Comparison of ENCODE assay signal across 23 cellular contexts in genomic region chr1:117676615-117677130, GRCh38.
DNase-seq lines count a peak whose midpoint lies in the region; ATAC-seq and TF ChIP-seq lines count a peak whose summit lies in the region.
"Had no signal": no experiment of that assay in that cellular context is flagged by ENCODE, and none has a peak within 500 bp of the region (broad histone marks: within the 10 kb centered on the region; RNA-seq: fewer than 3 reads in every experiment).

No MANE protein-coding gene starts in this region.

- no peaks in the 10 kb centered on the region for H4K20me1 ChIP-seq in MM.1S (ENCODE audit: insufficient read depth, low read length)

- 43 to 55% methylated on average over 7 of the region's 7 CpGs for WGBS in heart right ventricle, 2 donors
- 49% methylated on average over 7 of the region's 7 CpGs for WGBS in right cardiac atrium

- TF ChIP-seq CTCF in heart right ventricle (IDR thresholded peaks at IDR 0.05): no peak
- TF ChIP-seq CTCF in MM.1S (IDR thresholded peaks at IDR 0.05; ENCODE audit: low read length): no peak
- TF ChIP-seq CTCF in thoracic aorta (IDR thresholded peaks at IDR 0.05): no peak

- H3K9me3 ChIP-seq in heart right ventricle (no peaks in the 10 kb centered on the region), MM.1S (replicated peaks; ENCODE audit: insufficient read depth, low read length) (no peaks in the 10 kb centered on the region), right cardiac atrium (ENCODE audit: control insufficient read depth, low read length) (no peaks in the 10 kb centered on the region), thoracic aorta (no peaks in the 10 kb centered on the region)
- H3K9me3 ChIP-seq in CD4-positive, alpha-beta memory T cell (ENCODE audit: control insufficient read depth in 1 of 2, low read length in 2 of 2): no peaks in the 10 kb centered on the region

- H3K27me3 ChIP-seq in heart right ventricle: no peaks in the 10 kb centered on the region
- H3K27me3 ChIP-seq in MM.1S (replicated peaks; ENCODE audit: insufficient read depth, low read length): no peaks in the 10 kb centered on the region
- H3K27me3 ChIP-seq in right cardiac atrium (ENCODE audit: control insufficient read depth, insufficient read depth): no peaks in the 10 kb centered on the region
- no peaks in the 10 kb centered on the region for H3K27me3 ChIP-seq in thoracic aorta (replicated peaks; ENCODE audit: insufficient read depth)
- no peaks in the 10 kb centered on the region for H3K27me3 ChIP-seq in CD4-positive, alpha-beta memory T cell (ENCODE audit: insufficient read depth, low read length)
- H3K27me3 ChIP-seq: brain microvascular endothelial cell had no signal

- H2AFZ ChIP-seq in MM.1S (ENCODE audit: low read length): no peak overlapping the region

- H3K4me2 ChIP-seq in MM.1S (ENCODE audit: low read depth, low read length): no peak overlapping the region; the same call in 1 of the 2 replicates

- H3F3A ChIP-seq in MM.1S (ENCODE audit: insufficient read depth, low read length): peaks cover 30% of the 10 kb centered on the region

- DNase-seq in heart right ventricle (no peak), Right ventricle myocardium superior (no peak), MM.1S (no peak), right cardiac atrium (peak in 1 of 3 donors; percentile 63), thoracic aorta (ENCODE audit: low spot score) (no peak), epidermal melanocyte (ENCODE audit: insufficient read length, low spot score) (no peak)
- DNase-seq in CD4-positive, alpha-beta memory T cell: no peak
- DNase-seq: activated CD4-positive, alpha-beta T cell treated with anti-CD3 and anti-CD28 coated beads, Interleukin-2, amount 10 ng/mL, durations not matched to agents 24 days and 14 days; activated naive CD4-positive, alpha-beta T cell treated with anti-CD3 and anti-CD28 coated beads, Interleukin-2, amount 10 ng/mL, durations not matched to agents 7 days and 5 days; brain microvascular endothelial cell; DMS79 treated with DMSO at 0.1 percent for 48 hours; effector CD4-positive, alpha-beta T cell; GF-D8; KG1; NCI-H1436; NCI-H2107; NCI-H510A; small intestine; trophoblast cell had no signal

- H3K79me2 ChIP-seq in MM.1S (ENCODE audit: low read length): peaks cover 50% of the 10 kb centered on the region

- H3K4me3 ChIP-seq in heart right ventricle: no peak overlapping the region
- no peak overlapping the region for H3K4me3 ChIP-seq in MM.1S (ENCODE audit: low read length)
- no peak overlapping the region for H3K4me3 ChIP-seq in right cardiac atrium (ENCODE audit: low read length)
- H3K4me3 ChIP-seq in thoracic aorta: no peak overlapping the region
- no peak overlapping the region for H3K4me3 ChIP-seq in CD4-positive, alpha-beta memory T cell (ENCODE audit: low read length in 2 of 2)

- ATAC-seq in heart right ventricle (no peak), Right ventricle myocardium superior (ENCODE audit: poor library complexity) (no peak), right cardiac atrium (no peak), thoracic aorta (ENCODE audit: insufficient number of reproducible peaks, low FRiP score, low read depth) (no peak), GM18511 (IDR thresholded peaks at IDR 0.05; ENCODE audit: unreplicated experiment) (no peak)
- ATAC-seq: left lobe of liver had no signal

- H3K36me3 Mint-ChIP-seq in CD4-positive, alpha-beta memory T cell: no peaks in the 10 kb centered on the region
- H3K36me3 Mint-ChIP-seq: activated naive CD4-positive, alpha-beta T cell treated with anti-CD3 and anti-CD28 coated beads, Interleukin-2, amount 10 ng/mL, durations not matched to agents 7 days and 5 days had no signal

- no peaks in the 10 kb centered on the region for H3K36me3 ChIP-seq in heart right ventricle
- H3K36me3 ChIP-seq in MM.1S (replicated peaks; ENCODE audit: insufficient read depth, low read length): no peaks in the 10 kb centered on the region
- no peaks in the 10 kb centered on the region for H3K36me3 ChIP-seq in thoracic aorta
- H3K36me3 ChIP-seq in CD4-positive, alpha-beta memory T cell (ENCODE audit: insufficient read depth, low read length): no peaks in the 10 kb centered on the region
- H3K36me3 ChIP-seq: brain microvascular endothelial cell had no signal

- H3K27ac Mint-ChIP-seq in CD4-positive, alpha-beta memory T cell: peak overlapping the region in 1 of 7 donors; percentile 60
- H3K27ac Mint-ChIP-seq: activated CD4-positive, alpha-beta T cell treated with anti-CD3 and anti-CD28 coated beads, Interleukin-2, amount 10 ng/mL, durations not matched to agents 24 days and 14 days; activated naive CD4-positive, alpha-beta T cell treated with anti-CD3 and anti-CD28 coated beads, Interleukin-2, amount 10 ng/mL, durations not matched to agents 7 days and 5 days; T-helper 2 cell treated with Interferon-gamma antibody and Interleukin-4, amounts not matched to agents 5 μg/mL and 100 μg/mL, for 36 hours had no signal

- CTCF ChIA-PET in CD4-positive, alpha-beta memory T cell (lab: Charles Lee; ENCODE audit: partially characterized antibody): interaction anchor here (0.8 to 19.1 kb wide), 11 partner anchors 12 to 319 kb away, joined by 3 to 278 read pairs (median 22); partner anchors contain the start of gene TENT5C

- H3K27me3 Mint-ChIP-seq in CD4-positive, alpha-beta memory T cell: peaks cover 0 to 2% of the 10 kb centered on the region in 2 donors

- H3K9me3 Mint-ChIP-seq in CD4-positive, alpha-beta memory T cell: no peaks in the 10 kb centered on the region
- H3K9me3 Mint-ChIP-seq: activated CD4-positive, alpha-beta T cell treated with anti-CD3 and anti-CD28 coated beads, Interleukin-2, amount 10 ng/mL, durations not matched to agents 24 days and 14 days; activated naive CD4-positive, alpha-beta T cell treated with anti-CD3 and anti-CD28 coated beads, Interleukin-2, amount 10 ng/mL, durations not matched to agents 7 days and 5 days; T-helper 2 cell treated with Interferon-gamma antibody and Interleukin-4, amounts not matched to agents 5 μg/mL and 100 μg/mL, for 36 hours had no signal

- no peak overlapping the region for H3K4me3 Mint-ChIP-seq in CD4-positive, alpha-beta memory T cell
- H3K4me3 Mint-ChIP-seq: activated CD4-positive, alpha-beta T cell treated with anti-CD3 and anti-CD28 coated beads, Interleukin-2, amount 10 ng/mL, durations not matched to agents 24 days and 14 days; activated naive CD4-positive, alpha-beta T cell treated with anti-CD3 and anti-CD28 coated beads, Interleukin-2, amount 10 ng/mL, durations not matched to agents 7 days and 5 days; T-helper 2 cell treated with Interferon-gamma antibody and Interleukin-4, amounts not matched to agents 5 μg/mL and 100 μg/mL, for 36 hours had no signal

- POLR2A ChIA-PET in CD4-positive, alpha-beta memory T cell (lab: Charles Lee; ENCODE audit: partially characterized antibody): interaction anchor here (0.7 kb wide), 1 partner anchor 144 kb away, joined by 3 read pairs; no protein-coding TSS in a partner anchor

- intact Hi-C loops in heart right ventricle (cut with DNase I) (loop anchor here in 3 of 10 donors (5.0 kb wide), 1 partner anchor 69 kb away; the partner anchor contains the start of gene TENT5C (in 3 of the 3)), Right ventricle myocardium superior (cut with DNase I) (loop anchor here (10.0 kb wide), 1 partner anchor 78 kb away; no protein-coding TSS in a partner anchor), right cardiac atrium (cut with DNase I) (loop anchor here in 3 of 4 donors (5.0 to 10.0 kb wide), 4 partner anchors 62 to 142 kb away; partner anchors contain the start of gene TENT5C (in 2 of the 3))
- intact Hi-C loops in CD4-positive, alpha-beta memory T cell (cut with micrococcal nuclease): no loop called here

- H3K27ac ChIP-seq in heart right ventricle (peak overlapping the region in 9 of 10 donors; percentile 35 to 88 (median 64)), MM.1S (ENCODE audit: low read length) (peak overlapping the region; percentile 100; the same call in 1 of the 2 replicates), right cardiac atrium (ENCODE audit: low read length) (peak overlapping the region; percentile 93), thoracic aorta (peak overlapping the region; percentile 37 to 76)
- no peak overlapping the region for H3K27ac ChIP-seq in CD4-positive, alpha-beta memory T cell (ENCODE audit: low read depth, low read length)
- H3K27ac ChIP-seq: brain microvascular endothelial cell, epithelial cell of prostate had no signal

- no peaks in the 10 kb centered on the region for H3K9me2 ChIP-seq in MM.1S (replicated peaks; ENCODE audit: insufficient read depth, low read length)

- peaks cover 17 to 79% (median 34%) of the 10 kb centered on the region in 9 donors for H3K4me1 ChIP-seq in heart right ventricle
- peaks cover 48% of the 10 kb centered on the region for H3K4me1 ChIP-seq in MM.1S (ENCODE audit: low read length)
- peaks cover 4% of the 10 kb centered on the region for H3K4me1 ChIP-seq in right cardiac atrium (ENCODE audit: control insufficient read depth, insufficient read depth, low read length)
- peaks cover 19 to 84% of the 10 kb centered on the region in 2 donors for H3K4me1 ChIP-seq in thoracic aorta (ENCODE audit: control insufficient read depth in 1 of 2, low read depth in 2 of 2)
- H3K4me1 ChIP-seq in CD4-positive, alpha-beta memory T cell (ENCODE audit: insufficient read depth, low read length): peaks cover 8% of the 10 kb centered on the region

- peaks cover 5 to 9% (median 7%) of the 10 kb centered on the region in 4 donors for H3K4me1 Mint-ChIP-seq in CD4-positive, alpha-beta memory T cell

- no peak overlapping the region for H3K9ac ChIP-seq in MM.1S (ENCODE audit: low read length)
